9 cellular contexts compared by ENCODE assay signal in the genomic region with DNA sequence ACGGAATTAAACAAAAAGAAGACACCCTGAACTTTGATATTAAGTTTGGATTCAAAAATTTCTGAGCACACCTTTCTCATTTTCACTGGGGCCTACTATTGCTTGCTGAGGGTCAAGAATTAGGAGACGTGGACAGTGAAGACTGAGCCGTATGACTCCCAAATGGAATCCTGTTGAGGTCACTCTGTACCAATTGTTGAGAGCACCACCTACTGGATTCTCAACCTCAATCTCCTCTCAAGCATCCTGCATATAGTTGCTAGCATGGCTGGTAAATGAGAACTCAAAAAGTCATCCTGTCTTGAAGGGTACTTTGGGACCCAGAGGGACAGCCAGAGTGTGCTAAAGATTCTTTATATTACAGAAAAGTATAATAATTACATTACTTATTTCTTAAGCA. TPM values are rescaled to one million over a fixed set of nuclear protein-coding genes. Genes with fewer than 3 reads are reported as not detected.
DNase-seq lines count a peak whose midpoint lies in the region; ATAC-seq and TF ChIP-seq lines count a peak whose summit lies in the region.
"Had no signal": no experiment of that assay in that cellular context is flagged by ENCODE, and none has a peak within 500 bp of the region (broad histone marks: within the 10 kb centered on the region; RNA-seq: fewer than 3 reads in every experiment).

No MANE protein-coding gene starts in this region.

- WGBS in thyroid gland, 2 donors: 50 to 54% methylated on average over 3 of the region's 3 CpGs

- H3K4me1 ChIP-seq in right atrium auricular region (no peaks in the 10 kb centered on the region), uterus (no peaks in the 10 kb centered on the region), thyroid gland (no peaks in the 10 kb centered on the region)

- TF ChIP-seq CTCF in right atrium auricular region (IDR thresholded peaks at IDR 0.05) (peak in 1 of 2 donors; percentile 56), uterus (IDR thresholded peaks at IDR 0.05) (peak; percentile 14 to 36 (median 34)), thyroid gland (IDR thresholded peaks at IDR 0.05) (peak in 3 of 6 experiments; percentile 11 to 34 (median 33))

- H3K27me3 ChIP-seq in right atrium auricular region (no peaks in the 10 kb centered on the region), uterus (no peaks in the 10 kb centered on the region), thyroid gland (no peaks in the 10 kb centered on the region)

- H3K36me3 ChIP-seq in right atrium auricular region (no peaks in the 10 kb centered on the region), uterus (no peaks in the 10 kb centered on the region), thyroid gland (no peaks in the 10 kb centered on the region)

- intact Hi-C loops in Right ventricle myocardium superior (cut with DNase I) (no loop called here), left ventricle myocardium superior (cut with micrococcal nuclease) (no loop called here), uterus (cut with DNase I; ENCODE audit: low total_unique reads) (no loop called here), thyroid gland (cut with DNase I) (no loop called here)

- H3K9me3 ChIP-seq in right atrium auricular region (peaks cover 0 to 10% of the 10 kb centered on the region in 2 donors), uterus (no peaks in the 10 kb centered on the region), thyroid gland (no peaks in the 10 kb centered on the region)

- DNase-seq in Right ventricle myocardium superior: no peak
- DNase-seq in right atrium auricular region (ENCODE audit: low spot score): no peak
- peak; percentile 24 for DNase-seq in SW480 (ENCODE audit: low spot score)
- no peak for DNase-seq in left ventricle myocardium superior
- no peak for DNase-seq in uterus
- no peak for DNase-seq in thyroid gland
- DNase-seq in NCI-H1436 (lab: John Stamatoyannopoulos, UW): no peak
- DNase-seq: activated CD8-positive, alpha-beta memory T cell treated with anti-CD3 and anti-CD28 coated beads, Interleukin-2, amount 10 ng/mL, durations not matched to agents 7 days and 5 days had no signal

- ATAC-seq in Right ventricle myocardium superior (ENCODE audit: poor library complexity) (peak; percentile 62), left ventricle myocardium superior (peak; percentile 55), GM21526 (IDR thresholded peaks at IDR 0.05; ENCODE audit: low FRiP score, unreplicated experiment) (no peak)
- ATAC-seq: activated CD8-positive, alpha-beta memory T cell treated with anti-CD3 and anti-CD28 coated beads, Interleukin-2, amount 10 ng/mL, durations not matched to agents 7 days and 5 days had no signal

- H3K27ac ChIP-seq in right atrium auricular region (no peak overlapping the region), uterus (no peak overlapping the region), thyroid gland (no peak overlapping the region)

- TF ChIP-seq POLR2A in uterus (IDR thresholded peaks at IDR 0.05) (no peak), thyroid gland (IDR thresholded peaks at IDR 0.05) (no peak)

- H3K4me3 ChIP-seq in right atrium auricular region (no peak overlapping the region), uterus (no peak overlapping the region), thyroid gland (replicated peaks in 1 of 3) (no peak overlapping the region)

RNA-seq across cellular contexts. Expression of a gene that starts 20.2 kb away (rescaled TPM):
- total RNA-seq in Right ventricle myocardium superior: 47.2 TPM
- 10 to 100 TPM; 21.8 to 30.4 TPM for total RNA-seq in right atrium auricular region
- total RNA-seq in left ventricle myocardium superior: 52.7 TPM
- total RNA-seq in uterus: 10 to 100 TPM; 19.0 to 78.1 (median 47.5) TPM
- 10 to 100 TPM; 43.2 to 78.3 (median 47.0) TPM for total RNA-seq in thyroid gland
